7 cellular contexts compared by ENCODE assay signal in genomic region chr9:129482521-129483466, GRCh38.
DNase-seq lines count a peak whose midpoint lies in the region; TF ChIP-seq lines count a peak whose summit lies in the region.

No MANE protein-coding gene starts in this region.

- no peaks in the 10 kb centered on the region for H3K36me3 Mint-ChIP-seq in type B pancreatic cell

- H3K4me1 Mint-ChIP-seq in type B pancreatic cell (ENCODE audit: unreplicated experiment) = peaks cover 61% of the 10 kb centered on the region

- peak overlapping the region; percentile 75 for H3K4me3 Mint-ChIP-seq in type B pancreatic cell

- H3K27ac Mint-ChIP-seq in type B pancreatic cell = peak overlapping the region; percentile 91

- in situ Hi-C loops in GM13977 (cut with MboI; ENCODE audit: low pct_unique_long_range_greater_than_20kb, low sequenced_read_pairs, unreplicated experiment) = no loop called here

- H3K4me3 ChIP-seq in fibroblast of pulmonary artery (replicated peaks; ENCODE audit: low read depth, low read length) = peak overlapping the region; percentile 22

- no peaks in the 10 kb centered on the region for H3K27me3 Mint-ChIP-seq in type B pancreatic cell

- H3K9me3 Mint-ChIP-seq in type B pancreatic cell = no peaks in the 10 kb centered on the region

- DNase-seq in GM13977 (ENCODE audit: low spot score) (peak; percentile 58), NCI-H2196 treated with DMSO at 0.1 percent for 48 hours (lab: John Stamatoyannopoulos, UW; ENCODE audit: unreplicated experiment) (peak; percentile 51), fibroblast of pulmonary artery (ENCODE audit: low read depth) (peak; percentile 89), myocyte (ENCODE audit: low read depth) (peak; percentile 90), type B pancreatic cell (ENCODE audit: extremely low spot score, unreplicated experiment) (peak; percentile 82), T-helper 9 cell (no peak)
- DNase-seq in activated T-helper 9 cell treated with anti-CD3 and anti-CD28 coated beads, Interleukin-2, amount 50 U/mL, for 16 hours (ENCODE audit: low read depth) = peak; percentile 22

- TF ChIP-seq CTCF in GM13977 (IDR thresholded peaks at IDR 0.05; ENCODE audit: extremely low read depth, insufficient read depth, missing control alignments) = peak; percentile 18
- no peak for TF ChIP-seq CTCF in fibroblast of pulmonary artery (IDR thresholded peaks at IDR 0.05; ENCODE audit: low read length, missing control alignments)
- TF ChIP-seq CTCF in type B pancreatic cell (conservative IDR thresholded peaks at IDR 0.05) = no peak
